ENCODE assay signal across 8 cellular contexts in the genomic region with DNA sequence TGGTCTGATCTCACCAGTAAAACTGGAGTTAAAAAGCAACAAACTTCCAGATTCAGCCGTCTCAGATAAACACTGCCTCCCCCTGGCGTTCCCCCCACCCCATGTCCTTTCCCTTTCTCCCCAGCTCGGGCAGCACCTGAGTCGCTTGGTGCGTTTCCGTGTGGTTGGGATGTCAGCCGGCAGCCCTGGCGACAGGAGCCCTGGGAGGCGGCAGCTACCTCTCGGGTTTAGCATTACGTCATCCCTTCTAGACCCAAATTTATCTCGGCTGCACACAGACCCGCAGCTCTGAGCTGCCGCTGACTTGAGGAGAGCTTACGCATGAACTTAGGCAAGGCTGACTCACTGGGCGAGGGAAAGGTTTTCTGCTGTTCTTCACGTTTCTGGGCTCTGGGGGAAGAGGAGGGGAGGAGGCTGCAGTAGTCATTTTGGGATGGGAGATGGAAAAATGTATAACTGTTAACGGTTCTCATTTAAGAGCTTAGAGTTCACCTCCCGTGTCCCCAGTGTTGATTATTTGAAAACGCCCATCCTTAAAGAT. TPM values are rescaled to one million over a fixed set of nuclear protein-coding genes. Genes with fewer than 3 reads are reported as not detected.
A peak's percentile ranks its signal among the peaks of the same experiment; 100 is the strongest.
DNase-seq lines count a peak whose midpoint lies in the region; ATAC-seq, FAIRE-seq and TF ChIP-seq lines count a peak whose summit lies in the region.

No MANE protein-coding gene starts in this region.

- DNase-seq in NB4 (ENCODE audit: low read depth) (peak; percentile 94), activated B cell treated with CpG ODN at 0.5 μM for 24 hours (peak; percentile 44), cardiac fibroblast (ENCODE audit: low read depth in 2 of 2) (peak; percentile 95 to 96), kidney epithelial cell (ENCODE audit: low read depth) (peak; percentile 86), D721Med (ENCODE audit: insufficient read length, low spot score) (no peak)
- peak; percentile 86 for DNase-seq in stimulated activated CD4-positive, alpha-beta T cell treated with anti-CD3 and anti-CD28 coated beads, Interleukin-15, amount 100 ng/mL, for 24 hours

- H3K9me3 Mint-ChIP-seq in activated B cell treated with CpG ODN at 0.5 μM for 24 hours = no peaks in the 10 kb centered on the region

- no peak for TF ChIP-seq POLR2A in NB4 (IDR thresholded peaks at IDR 0.05; ENCODE audit: extremely low read depth, insufficient read length)

- POLR2A ChIA-PET in activated B cell treated with CpG ODN at 0.5 μM for 24 hours (lab: Charles Lee) = interaction anchor here (0.6 to 6.0 kb wide), 6 partner anchors 12 to 298 kb away, joined by 3 to 64 read pairs (median 4); a partner anchor contains a TSS

- H3K27me3 Mint-ChIP-seq in activated B cell treated with CpG ODN at 0.5 μM for 24 hours = no peaks in the 10 kb centered on the region

- CTCF ChIA-PET in activated B cell treated with CpG ODN at 0.5 μM for 24 hours (lab: Charles Lee) = interaction anchor here (0.8 to 5.3 kb wide), 9 partner anchors 11 to 337 kb away, joined by 3 to 42 read pairs (median 5); no protein-coding TSS in a partner anchor

- intact Hi-C loops in activated B cell treated with CpG ODN at 0.5 μM for 24 hours (cut with micrococcal nuclease) = loop anchor here (1.0 kb wide), 2 partner anchors 9 to 83 kb away; no protein-coding TSS in a partner anchor

- H3K4me3 ChIP-seq in NB4 (ENCODE audit: low read depth, low read length) (peak overlapping the region; percentile 54), cardiac fibroblast (replicated peaks in 1 of 2; ENCODE audit: low read depth in 2 of 2, low read length in 2 of 2) (peak overlapping the region; percentile 37 to 56), kidney epithelial cell (ENCODE audit: low read depth, low read length) (peak overlapping the region; percentile 34)

- H3K27ac Mint-ChIP-seq in activated B cell treated with CpG ODN at 0.5 μM for 24 hours = peak overlapping the region; percentile 68

- H3K4me1 Mint-ChIP-seq in activated B cell treated with CpG ODN at 0.5 μM for 24 hours = peaks cover 28% of the 10 kb centered on the region

- H3K4me3 Mint-ChIP-seq in activated B cell treated with CpG ODN at 0.5 μM for 24 hours = peak overlapping the region; percentile 78

- no peak for FAIRE-seq in D721Med (lab: Jason Lieb, UNC)

- ATAC-seq in HG02588 (IDR thresholded peaks at IDR 0.05; ENCODE audit: unreplicated experiment) (peak; percentile 49), activated B cell treated with CpG ODN at 0.5 μM for 24 hours (ENCODE audit: low read depth) (peak; percentile 27)

- H3K27me3 ChIP-seq in kidney epithelial cell (ENCODE audit: control insufficient read depth, insufficient read depth, low read length) = no peaks in the 10 kb centered on the region

- H3K36me3 ChIP-seq in kidney epithelial cell (ENCODE audit: control insufficient read depth, insufficient read depth, low read length) = no peaks in the 10 kb centered on the region

- H3K36me3 Mint-ChIP-seq in activated B cell treated with CpG ODN at 0.5 μM for 24 hours (ENCODE audit: low read depth) = peaks cover 2% of the 10 kb centered on the region

- TF ChIP-seq CTCF in GM12872 (IDR thresholded peaks at IDR 0.05; ENCODE audit: insufficient read depth, low read depth, low read length) (0 out of 3 replicates have a peak, but pooled peaks have one; percentile 21), NB4 (IDR thresholded peaks at IDR 0.05; ENCODE audit: low read depth, low read length) (peak; percentile 28), activated B cell treated with CpG ODN at 0.5 μM for 24 hours (IDR thresholded peaks at IDR 0.05) (no peak), cardiac fibroblast (IDR thresholded peaks at IDR 0.05; ENCODE audit: low read depth, low read length) (peak; percentile 19), kidney epithelial cell (IDR thresholded peaks at IDR 0.05; ENCODE audit: insufficient read depth, low read length, poor library complexity, severe bottlenecking) (peak; percentile 47), D721Med (IDR thresholded peaks at IDR 0.05; ENCODE audit: insufficient read depth, missing control alignments) (no peak)

RNA-seq across cellular contexts. Expression of a gene that starts 14.4 kb away (rescaled TPM):
- total RNA-seq in activated B cell treated with CpG ODN at 0.5 μM for 24 hours (8.2 and 8.5 TPM in 2 replicates), kidney epithelial cell (12.0 and 20.0 TPM in 2 replicates)

Comparison
In these comparisons a context has a peak if more than half of its experiments do, and no peak if none do; other contexts are left out.
1. CTCF ChIP-seq: peak in GM12872 (single experiment), NB4 (single experiment), cardiac fibroblast (single experiment) and kidney epithelial cell (single experiment); none in activated B cell treated with CpG ODN at 0.5 μM for 24 hours (single experiment) and D721Med (single experiment).
2. Peak in every context shown above with its lines, with median percentiles within 50 percentile points of each other: H3K4me3 ChIP-seq.